8 cellular contexts compared by ENCODE assay signal in genomic region chr19:5103061-5103701, GRCh38.
DNase-seq lines count a peak whose midpoint lies in the region; ATAC-seq and TF ChIP-seq lines count a peak whose summit lies in the region.

No MANE protein-coding gene starts in this region.

- 20% methylated on average over 28 of the region's 29 CpGs for WGBS in suprapubic skin

- no peak for TF ChIP-seq CTCF in glutamatergic neuron (IDR thresholded peaks at IDR 0.05; ENCODE audit: partially characterized antibody, unreplicated experiment)
- TF ChIP-seq CTCF in suprapubic skin (IDR thresholded peaks at IDR 0.05) = no peak

- peak; percentile 94 for ATAC-seq in SK-N-SH treated with all-trans-retinoic acid at 6 μM for 48 hours
- ATAC-seq in sciatic nerve = peak; percentile 64
- ATAC-seq in GM18907 (IDR thresholded peaks at IDR 0.05; ENCODE audit: unreplicated experiment) = no peak
- ATAC-seq in stimulated activated effector memory CD8-positive, alpha-beta T cell treated with anti-CD3 and anti-CD28 coated beads, Interleukin-12 subunit alpha, Interleukin-12 subunit beta, amount 100 ng/mL, for 72 hours = no peak

- H3K27me3 Mint-ChIP-seq in glutamatergic neuron (ENCODE audit: unreplicated experiment) = peaks cover 6% of the 10 kb centered on the region

- intact Hi-C loops in sciatic nerve (cut with DNase I) = loop anchor here (5.0 kb wide), 1 partner anchor 1299 kb away; no protein-coding TSS in a partner anchor

- H3K27me3 ChIP-seq in suprapubic skin = no peaks in the 10 kb centered on the region

- DNase-seq in GM03348 (ENCODE audit: low spot score) (peak; percentile 35), glutamatergic neuron (no peak), sciatic nerve (ENCODE audit: low spot score) (peak; percentile 76), suprapubic skin (ENCODE audit: low spot score in 2 of 2) (no peak)
- DNase-seq in activated CD8-positive, alpha-beta memory T cell treated with anti-CD3 and anti-CD28 coated beads, Interleukin-2, amount 50 U/mL, for 4 hours = no peak
- no peak for DNase-seq in stimulated activated effector memory CD8-positive, alpha-beta T cell treated with anti-CD3 and anti-CD28 coated beads, Interleukin-12 subunit alpha, Interleukin-12 subunit beta, amount 100 ng/mL, for 72 hours (ENCODE audit: low spot score in 2 of 2)

- no peak overlapping the region for H3K4me3 ChIP-seq in suprapubic skin

- no peak overlapping the region for H3K27ac ChIP-seq in suprapubic skin

- peaks cover 26% of the 10 kb centered on the region for H3K4me1 Mint-ChIP-seq in glutamatergic neuron (ENCODE audit: low read depth, unreplicated experiment)
- no peaks in the 10 kb centered on the region for H3K4me1 Mint-ChIP-seq in stimulated activated effector memory CD8-positive, alpha-beta T cell treated with anti-CD3 and anti-CD28 coated beads, Interleukin-12 subunit alpha, Interleukin-12 subunit beta, amount 100 ng/mL, for 72 hours

- TF ChIP-seq EP300 in suprapubic skin (IDR thresholded peaks at IDR 0.05) = no peak

- peaks cover 38% of the 10 kb centered on the region for H3K36me3 ChIP-seq in suprapubic skin

- H3K9me3 Mint-ChIP-seq in glutamatergic neuron (ENCODE audit: unreplicated experiment) = peaks cover 15% of the 10 kb centered on the region
- H3K9me3 Mint-ChIP-seq in stimulated activated effector memory CD8-positive, alpha-beta T cell treated with anti-CD3 and anti-CD28 coated beads, Interleukin-12 subunit alpha, Interleukin-12 subunit beta, amount 100 ng/mL, for 72 hours = peaks cover 7% of the 10 kb centered on the region

- peaks cover 14% of the 10 kb centered on the region for H3K36me3 Mint-ChIP-seq in glutamatergic neuron (ENCODE audit: unreplicated experiment)
- H3K36me3 Mint-ChIP-seq in stimulated activated effector memory CD8-positive, alpha-beta T cell treated with anti-CD3 and anti-CD28 coated beads, Interleukin-12 subunit alpha, Interleukin-12 subunit beta, amount 100 ng/mL, for 72 hours = peaks cover 26% of the 10 kb centered on the region

- H3K9me3 ChIP-seq in suprapubic skin = peaks cover 12% of the 10 kb centered on the region

- peaks cover 31% of the 10 kb centered on the region for H3K4me1 ChIP-seq in suprapubic skin

- H3K27ac Mint-ChIP-seq in glutamatergic neuron (ENCODE audit: unreplicated experiment) = peak overlapping the region; percentile 64
- H3K27ac Mint-ChIP-seq in stimulated activated effector memory CD8-positive, alpha-beta T cell treated with anti-CD3 and anti-CD28 coated beads, Interleukin-12 subunit alpha, Interleukin-12 subunit beta, amount 100 ng/mL, for 72 hours = no peak overlapping the region

- TF ChIP-seq POLR2A in suprapubic skin (IDR thresholded peaks at IDR 0.05) = no peak

- H3K4me3 Mint-ChIP-seq in glutamatergic neuron (ENCODE audit: unreplicated experiment) = no peak overlapping the region
- H3K4me3 Mint-ChIP-seq in stimulated activated effector memory CD8-positive, alpha-beta T cell treated with anti-CD3 and anti-CD28 coated beads, Interleukin-12 subunit alpha, Interleukin-12 subunit beta, amount 100 ng/mL, for 72 hours = no peak overlapping the region

TF ChIP-seq in SK-N-SH treated with all-trans-retinoic acid at 6 μM for 48 hours, 23 proteins besides CTCF, POLR2A, EP300 and RAD21:
- peak; percentile 33; the same call in 1 of the 2 replicates for TF ChIP-seq TCF4 (CRISPR knock-in tag; IDR thresholded peaks at IDR 0.05; ENCODE audit: borderline replicate concordance)
- peak; percentile 48; the same call in 1 of the 2 replicates for TF ChIP-seq TSHZ2 (CRISPR knock-in tag; IDR thresholded peaks at IDR 0.05)
- TF ChIP-seq ZNF8 (CRISPR knock-in tag; IDR thresholded peaks at IDR 0.05) = no peak
- no peak for TF ChIP-seq ZFP30 (CRISPR knock-in tag; IDR thresholded peaks at IDR 0.05)

Comparison
In these comparisons a context has a peak if more than half of its experiments do, and no peak if none do; other contexts are left out.
1. DNase-seq: peak in GM03348 (single experiment) and sciatic nerve (single experiment); none in glutamatergic neuron (single experiment), suprapubic skin (0 of 2), activated CD8-positive, alpha-beta memory T cell treated with anti-CD3 and anti-CD28 coated beads, Interleukin-2, amount 50 U/mL, for 4 hours (single experiment) and stimulated activated effector memory CD8-positive, alpha-beta T cell treated with anti-CD3 and anti-CD28 coated beads, Interleukin-12 subunit alpha, Interleukin-12 subunit beta, amount 100 ng/mL, for 72 hours (0 of 2).
2. ATAC-seq: peak in SK-N-SH treated with all-trans-retinoic acid at 6 μM for 48 hours (single experiment) and sciatic nerve (single experiment); none in GM18907 (single experiment) and stimulated activated effector memory CD8-positive, alpha-beta T cell treated with anti-CD3 and anti-CD28 coated beads, Interleukin-12 subunit alpha, Interleukin-12 subunit beta, amount 100 ng/mL, for 72 hours (single experiment).